In the genomic region with DNA sequence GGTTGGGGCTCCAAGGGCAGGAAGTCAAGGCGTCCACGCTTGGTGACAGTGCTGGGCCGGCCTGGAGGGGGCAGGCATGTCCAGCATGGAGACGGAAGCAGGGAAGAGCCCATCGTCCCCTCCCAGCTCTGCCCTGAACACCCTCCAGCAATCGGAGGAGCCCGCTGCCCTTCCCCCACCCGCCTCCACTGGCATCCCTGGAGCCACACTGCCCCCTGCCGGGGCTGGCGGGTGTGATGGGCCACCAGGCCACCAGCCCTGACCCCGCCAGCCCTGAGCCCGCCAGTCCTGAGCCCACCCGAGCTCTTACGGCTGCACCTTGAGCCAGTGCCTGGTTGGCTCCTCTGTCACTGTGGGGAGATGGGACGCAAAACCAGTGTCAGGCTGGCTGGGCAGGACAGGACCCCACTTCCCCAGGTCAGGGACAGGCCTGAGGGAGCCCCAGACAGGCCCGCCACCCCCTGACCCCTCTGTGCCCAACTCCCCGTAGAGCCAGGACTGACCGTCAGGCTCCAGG, we compare ENCODE assay signal across 8 cellular contexts. TPM values are rescaled to one million over a fixed set of nuclear protein-coding genes. Genes with fewer than 3 reads are reported as not detected.
DNase-seq lines count a peak whose midpoint lies in the region; ATAC-seq and TF ChIP-seq lines count a peak whose summit lies in the region.

No MANE protein-coding gene starts in this region.

- H3K27me3 ChIP-seq in AG04450 (ENCODE audit: control insufficient read depth, insufficient read depth, low read length) (peaks cover 55% of the 10 kb centered on the region), colonic mucosa (peaks cover 21% of the 10 kb centered on the region), right lobe of liver (peaks cover 0 to 9% of the 10 kb centered on the region in 2 donors)

- DNase-seq in AG04450 (ENCODE audit: low read depth, low spot score) (peak; percentile 34), GM20000 (ENCODE audit: low spot score) (peak; percentile 90), NCI-H510A treated with DMSO at 0.1 percent for 48 hours (lab: John Stamatoyannopoulos, UW) (peak; percentile 43), colonic mucosa (peak; percentile 92), right lobe of liver (peak; percentile 76 to 86 (median 84))
- peak; percentile 96 for DNase-seq in activated CD4-positive, alpha-beta T cell treated with anti-CD3 and anti-CD28 coated beads, Interleukin-2, amount 10 ng/mL, durations not matched to agents 24 days and 14 days
- DNase-seq in stimulated activated CD4-positive, alpha-beta T cell treated with anti-CD3 and anti-CD28 coated beads, TNF-alpha, amount 100 ng/mL, for 24 hours (ENCODE audit: low read depth in 3 of 3): peak; percentile 69 to 87 (median 73)

- H3K4me3 Mint-ChIP-seq in activated CD4-positive, alpha-beta T cell treated with anti-CD3 and anti-CD28 coated beads, Interleukin-2, amount 10 ng/mL, durations not matched to agents 24 days and 14 days: no peak overlapping the region

- TF ChIP-seq POLR2A in right lobe of liver (IDR thresholded peaks at IDR 0.05): no peak

- peak; percentile 71 to 79 (median 74) for ATAC-seq in right lobe of liver
- ATAC-seq in HG02678 (IDR thresholded peaks at IDR 0.05; ENCODE audit: unreplicated experiment): no peak

- no peaks in the 10 kb centered on the region for H3K36me3 Mint-ChIP-seq in activated CD4-positive, alpha-beta T cell treated with anti-CD3 and anti-CD28 coated beads, Interleukin-2, amount 10 ng/mL, durations not matched to agents 24 days and 14 days (ENCODE audit: low read depth)

- no peaks in the 10 kb centered on the region; the same call in 1 of the 2 replicates for H3K9me3 ChIP-seq in AG04450 (ENCODE audit: control insufficient read depth, insufficient read depth, low read length)
- H3K9me3 ChIP-seq in colonic mucosa: no peaks in the 10 kb centered on the region
- H3K9me3 ChIP-seq in right lobe of liver: no peaks in the 10 kb centered on the region

- CTCF ChIA-PET in AG04450 (lab: Charles Lee): interaction anchor here (0.6 to 1.9 kb wide), 20 partner anchors 10 to 460 kb away, joined by 3 to 13 read pairs (median 5); a partner anchor contains a TSS

- WGBS in right lobe of liver (ENCODE audit: insufficient coverage, low coverage, low lambda C conversion rate, missing lambda C conversion rate): 0% methylated on average over 1 of the region's 18 CpGs

- H3K27ac Mint-ChIP-seq in activated CD4-positive, alpha-beta T cell treated with anti-CD3 and anti-CD28 coated beads, Interleukin-2, amount 10 ng/mL, durations not matched to agents 24 days and 14 days: no peak overlapping the region

- H3K27ac ChIP-seq in AG04450 (ENCODE audit: low read depth, low read length): no peak overlapping the region
- no peak overlapping the region for H3K27ac ChIP-seq in colonic mucosa
- H3K27ac ChIP-seq in right lobe of liver: no peak overlapping the region

- H3K27me3 Mint-ChIP-seq in activated CD4-positive, alpha-beta T cell treated with anti-CD3 and anti-CD28 coated beads, Interleukin-2, amount 10 ng/mL, durations not matched to agents 24 days and 14 days: peaks cover 6% of the 10 kb centered on the region

- intact Hi-C loops in activated CD4-positive, alpha-beta T cell treated with anti-CD3 and anti-CD28 coated beads, Interleukin-2, amount 10 ng/mL, durations not matched to agents 24 days and 14 days (cut with micrococcal nuclease): loop anchor here (1.0 to 10.0 kb wide), 3 partner anchors 225 to 423 kb away; no protein-coding TSS in a partner anchor
- intact Hi-C loops in colonic mucosa (cut with DNase I) (loop anchor here (5.0 to 10.0 kb wide), 3 partner anchors 113 to 423 kb away; no protein-coding TSS in a partner anchor), right lobe of liver (cut with DNase I) (loop anchor here in 1 of 2 donors (5.0 to 10.0 kb wide), 3 partner anchors 153 to 353 kb away; a partner anchor contains a TSS)

- H3K4me1 ChIP-seq in colonic mucosa (peaks cover 8% of the 10 kb centered on the region), right lobe of liver (peaks cover 0 to 8% (median 0%) of the 10 kb centered on the region in 4 donors)

- TF ChIP-seq CTCF in AG04450 (IDR thresholded peaks at IDR 0.05; ENCODE audit: low read depth, low read length) (peak; percentile 87), GM20000 (IDR thresholded peaks at IDR 0.05; ENCODE audit: extremely low read depth, missing control alignments) (peak; percentile 95), colonic mucosa (IDR thresholded peaks at IDR 0.05) (peak; percentile 84), right lobe of liver (IDR thresholded peaks at IDR 0.05) (peak; percentile 69 to 89 (median 80))

- POLR2A ChIA-PET in AG04450 (lab: Yijun Ruan, JAX): interaction anchor here (1.0 kb wide), 1 partner anchor 50 kb away, joined by 6 read pairs; a partner anchor contains a TSS

- H3K36me3 ChIP-seq in colonic mucosa: no peaks in the 10 kb centered on the region
- H3K36me3 ChIP-seq in right lobe of liver: no peaks in the 10 kb centered on the region

- H3K9ac ChIP-seq in colonic mucosa (ENCODE audit: low read depth in 2 of 2, low read length in 2 of 2): peak overlapping the region in 1 of 2 donors; percentile 12

- H3K9me3 Mint-ChIP-seq in activated CD4-positive, alpha-beta T cell treated with anti-CD3 and anti-CD28 coated beads, Interleukin-2, amount 10 ng/mL, durations not matched to agents 24 days and 14 days: no peaks in the 10 kb centered on the region

- no peak overlapping the region for H3K4me3 ChIP-seq in AG04450 (ENCODE audit: low read depth, low read length)
- no peak overlapping the region for H3K4me3 ChIP-seq in colonic mucosa
- no peak overlapping the region for H3K4me3 ChIP-seq in right lobe of liver

- peaks cover 6% of the 10 kb centered on the region for H3K4me1 Mint-ChIP-seq in activated CD4-positive, alpha-beta T cell treated with anti-CD3 and anti-CD28 coated beads, Interleukin-2, amount 10 ng/mL, durations not matched to agents 24 days and 14 days

RNA-seq across cellular contexts. Expression of a gene that starts 4.1 kb away (rescaled TPM):
- 0.11 and 0.12 TPM in 2 replicates for polyA plus RNA-seq in AG04450 (2011; rRNA removed)
- polyA minus RNA-seq in AG04450 (2011; rRNA and poly(A)+ RNA removed): not detected in 2 replicates
- total RNA-seq in activated CD4-positive, alpha-beta T cell treated with anti-CD3 and anti-CD28 coated beads, Interleukin-2, amount 10 ng/mL, durations not matched to agents 24 days and 14 days: not detected in 2 replicates
- total RNA-seq in colonic mucosa (not detected), right lobe of liver (1 to 10 TPM in 1 of 6 experiments, under 1 TPM in 4, not detected in 1; 0.12 to 3.3 (median 0.15) TPM)

RNA-seq across cellular contexts. Expression of a gene that starts 32.9 kb away (rescaled TPM):
- polyA plus RNA-seq in AG04450 (2011; rRNA removed): 0.25 TPM in 1 of 2 replicates, not detected in the other
- polyA minus RNA-seq in AG04450 (2011; rRNA and poly(A)+ RNA removed): not detected in 2 replicates
- total RNA-seq in activated CD4-positive, alpha-beta T cell treated with anti-CD3 and anti-CD28 coated beads, Interleukin-2, amount 10 ng/mL, durations not matched to agents 24 days and 14 days: 1.4 and 2.3 TPM in 2 replicates
- 1 to 10 TPM in 1 of 2 donors, not detected in 1; 1.3 TPM for total RNA-seq in colonic mucosa
- total RNA-seq in right lobe of liver: 10 to 100 TPM in 2 of 6 experiments, 1 to 10 TPM in 1, under 1 TPM in 1, not detected in 2; 0.19 to 19.3 (median 6.8) TPM

RNA-seq across cellular contexts. Expression of a gene that starts 50.0 kb away (rescaled TPM):
- polyA plus RNA-seq in AG04450 (2011; rRNA removed): 11.3 and 13.1 TPM in 2 replicates
- polyA minus RNA-seq in AG04450 (2011; rRNA and poly(A)+ RNA removed): 11.8 and 22.6 TPM in 2 replicates
- total RNA-seq in activated CD4-positive, alpha-beta T cell treated with anti-CD3 and anti-CD28 coated beads, Interleukin-2, amount 10 ng/mL, durations not matched to agents 24 days and 14 days: 6.0 and 9.8 TPM in 2 replicates
- total RNA-seq in colonic mucosa (1 to 10 TPM; 3.9 to 6.4 TPM), right lobe of liver (10 to 100 TPM in 1 of 6 experiments, 1 to 10 TPM in 5; 2.3 to 11.2 (median 3.1) TPM)

Comparison
In these comparisons a context has a peak if more than half of its experiments do, and no peak if none do; other contexts are left out.
1. DNase-seq: peak in every context shown above with its lines; median percentile 96 in activated CD4-positive, alpha-beta T cell treated with anti-CD3 and anti-CD28 coated beads, Interleukin-2, amount 10 ng/mL, durations not matched to agents 24 days and 14 days; 92 in colonic mucosa; 90 in GM20000; 84 in right lobe of liver; 73 in stimulated activated CD4-positive, alpha-beta T cell treated with anti-CD3 and anti-CD28 coated beads, TNF-alpha, amount 100 ng/mL, for 24 hours; 43 in NCI-H510A treated with DMSO at 0.1 percent for 48 hours; 34 in AG04450.